ENCODE assay signal across 22 cellular contexts in the genomic region with DNA sequence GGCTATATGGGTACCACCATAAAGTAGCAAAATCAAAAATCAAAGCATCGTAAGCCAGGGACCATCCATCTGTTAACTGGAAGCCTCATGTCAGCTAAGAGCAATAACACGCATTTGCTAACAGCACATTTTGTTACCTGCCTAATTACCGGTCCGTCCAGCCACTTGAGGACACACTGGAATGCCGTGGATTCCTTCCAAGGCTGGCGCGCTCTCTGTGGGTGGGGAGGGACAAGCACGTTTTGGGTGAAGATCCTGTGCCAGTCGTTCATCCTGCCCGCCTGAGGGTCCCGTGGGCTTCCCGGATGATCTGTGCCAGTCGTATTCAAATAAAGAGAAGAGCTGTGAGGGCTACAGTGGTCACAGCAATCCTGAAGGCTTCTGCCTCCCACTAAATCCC. TPM values are rescaled to one million over a fixed set of nuclear protein-coding genes. Genes with fewer than 3 reads are reported as not detected.
A peak's percentile ranks its signal among the peaks of the same experiment; 100 is the strongest.
DNase-seq lines count a peak whose midpoint lies in the region; ATAC-seq and TF ChIP-seq lines count a peak whose summit lies in the region.
"Had no signal": no experiment of that assay in that cellular context is flagged by ENCODE, and none has a peak within 500 bp of the region (broad histone marks: within the 10 kb centered on the region; RNA-seq: fewer than 3 reads in every experiment).

No MANE protein-coding gene starts in this region.

- intact Hi-C loops in cardiac septum (cut with DNase I), result no loop called here
- intact Hi-C loops in left cardiac atrium (cut with DNase I), result no loop called here
- intact Hi-C loops in left lung (cut with DNase I), result no loop called here
- intact Hi-C loops in thyroid gland (cut with DNase I), result no loop called here

- WGBS in thyroid gland, 2 donors, result 11 to 48% methylated on average over 13 of the region's 13 CpGs

- no peak overlapping the region for H3K27ac ChIP-seq in left lung
- H3K27ac ChIP-seq in thyroid gland, result peak overlapping the region; percentile 37 to 71 (median 56)

- no peak for TF ChIP-seq CTCF in LNCaP clone FGC (IDR thresholded peaks at IDR 0.05; ENCODE audit: control insufficient read depth, extremely low read depth, insufficient read depth)
- no peak for TF ChIP-seq CTCF in left lung (IDR thresholded peaks at IDR 0.05)
- no peak for TF ChIP-seq CTCF in thyroid gland (IDR thresholded peaks at IDR 0.05)

- TF ChIP-seq POLR2A in thyroid gland (IDR thresholded peaks at IDR 0.05), result no peak

- H3K4me3 ChIP-seq in LNCaP clone FGC (ENCODE audit: low read depth, low read length) (0 out of 2 replicates have a peak overlapping the region, but pooled peaks have one; percentile 7), left lung (no peak overlapping the region), thyroid gland (replicated peaks in 1 of 3) (no peak overlapping the region)
- H3K4me3 ChIP-seq: HAP-1, K562 had no signal

- no peaks in the 10 kb centered on the region for H3K9me3 ChIP-seq in left lung
- no peaks in the 10 kb centered on the region for H3K9me3 ChIP-seq in thyroid gland
- H3K9me3 ChIP-seq: Caco-2, HAP-1 had no signal

- DNase-seq in cardiac septum (ENCODE audit: low spot score) (peak; percentile 3), left cardiac atrium (no peak), LNCaP clone FGC (ENCODE audit: low read depth) (peak; percentile 42), left lung (peak; percentile 65 to 84), thyroid gland (peak; percentile 93 to 96), NCI-H2107 (lab: John Stamatoyannopoulos, UW) (no peak)
- no peak for DNase-seq in effector CD8-positive, alpha-beta T cell (lab: John Stamatoyannopoulos, UW)
- DNase-seq: Caco-2; CD4-positive, alpha-beta memory T cell; GOT3; HFFc6; Kasumi-1; MV-4-11; NCI-H1105; NCI-H1436 treated with DMSO at 0.1 percent for 48 hours; NCI-H187 treated with DMSO at 0.1 percent for 48 hours; NCI-H446 treated with DMSO at 0.1 percent for 48 hours; NCI-H526; RPMI8226; SHP77 treated with DMSO at 0.1 percent for 48 hours had no signal

- H3K36me3 ChIP-seq in left lung (peaks cover 0 to 9% of the 10 kb centered on the region in 2 donors), thyroid gland (no peaks in the 10 kb centered on the region)
- H3K36me3 ChIP-seq: HAP-1 had no signal

- H3K4me1 ChIP-seq in left lung (peaks cover 0 to 6% of the 10 kb centered on the region in 2 donors), thyroid gland (peaks cover 19 to 25% of the 10 kb centered on the region in 2 donors)
- H3K4me1 ChIP-seq: Caco-2 had no signal

- H3K27me3 ChIP-seq in left lung, result no peaks in the 10 kb centered on the region
- H3K27me3 ChIP-seq in thyroid gland, result no peaks in the 10 kb centered on the region

- ATAC-seq in left cardiac atrium (no peak), left lung (peak; percentile 90)
- ATAC-seq: K562 had no signal

RNA-seq across cellular contexts. Expression of a gene that starts 6.2 kb away (rescaled TPM):
- total RNA-seq in cardiac septum (6.6 TPM), left cardiac atrium (1 to 10 TPM; 5.1 to 7.3 TPM), left lung (10 to 100 TPM; 13.4 to 16.4 TPM), thyroid gland (10 to 100 TPM; 24.3 to 48.3 (median 30.4) TPM)

RNA-seq across cellular contexts. Expression of a gene that starts 59.7 kb away (rescaled TPM):
- total RNA-seq in cardiac septum (19.3 TPM), left cardiac atrium (10 to 100 TPM; 13.2 to 14.7 TPM), left lung (10 to 100 TPM; 35.6 to 82.5 TPM), thyroid gland (1 to 10 TPM; 3.1 to 7.3 (median 6.1) TPM)

Comparison
In these comparisons a context has a peak if more than half of its experiments do, and no peak if none do; other contexts are left out.
1. DNase-seq: peak in cardiac septum (single experiment), LNCaP clone FGC (single experiment), left lung (2 of 2) and thyroid gland (2 of 2); none in left cardiac atrium (single experiment), effector CD8-positive, alpha-beta T cell (single experiment) and NCI-H2107 (single experiment).
2. H3K27ac ChIP-seq: peak in thyroid gland (3 of 3); none in left lung (0 of 2).